26 cellular contexts compared by ENCODE assay signal in the genomic region with DNA sequence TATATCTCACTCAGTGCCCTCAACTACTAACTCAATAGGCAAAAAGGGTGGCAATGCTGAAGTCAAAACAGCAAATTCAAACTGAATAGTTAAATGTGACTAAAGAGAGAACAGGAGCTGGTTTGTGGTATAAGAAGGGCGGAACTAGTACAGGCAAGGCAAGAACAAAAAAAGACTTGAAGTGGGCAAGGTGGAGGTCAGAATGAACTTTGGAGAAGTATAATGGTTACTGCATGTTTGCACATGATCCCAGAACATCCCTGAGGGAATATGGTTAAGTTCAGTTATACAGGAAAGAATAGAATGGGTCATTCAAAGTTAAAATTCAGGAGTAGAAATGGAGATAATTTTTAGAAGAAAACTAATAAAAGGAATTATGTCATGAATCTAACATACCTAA.
"Had no signal": no experiment of that assay in that cellular context is flagged by ENCODE, and none has a peak within 500 bp of the region (broad histone marks: within the 10 kb centered on the region; RNA-seq: fewer than 3 reads in every experiment).

No MANE protein-coding gene starts in this region.

- H3K27me3 Mint-ChIP-seq: activated naive CD8-positive, alpha-beta T cell; activated T-helper 17 cell treated with anti-CD3 and anti-CD28 coated beads, Interleukin-2, amount 50 U/mL, for 72 hours; brain; T-helper 17 cell had no signal

- H3K36me3 Mint-ChIP-seq: activated naive CD8-positive, alpha-beta T cell had no signal

- H3K4me3 Mint-ChIP-seq: activated CD8-positive, alpha-beta T cell treated with anti-CD3 and anti-CD28 coated beads, Interleukin-2, amount 10 ng/mL, durations not matched to agents 7 days and 5 days; activated naive CD4-positive, alpha-beta T cell treated with anti-CD3 and anti-CD28 coated beads for 36 hours; activated naive CD8-positive, alpha-beta T cell; activated T-cell treated with anti-CD3 and anti-CD28 coated beads, Interleukin-2, amount 50 U/mL, for 4 hours; activated T-helper 17 cell treated with anti-CD3 and anti-CD28 coated beads, Interleukin-2, amount 50 U/mL, for 72 hours; brain; T-helper 17 cell; WTC11 had no signal

- ATAC-seq: activated CD8-positive, alpha-beta T cell treated with anti-CD3 and anti-CD28 coated beads, Interleukin-2, amount 10 ng/mL, durations not matched to agents 7 days and 5 days; activated T-cell treated with anti-CD3 and anti-CD28 coated beads, Interleukin-2, amount 50 U/mL, for 4 hours; activated T-helper 17 cell treated with anti-CD3 and anti-CD28 coated beads, Interleukin-2, amount 50 U/mL, for 72 hours; T-helper 17 cell; WTC11 had no signal

- H3K9me3 ChIP-seq: Peyer's patch, SJCRH30 had no signal

- H3K9me3 Mint-ChIP-seq: activated naive CD4-positive, alpha-beta T cell treated with anti-CD3 and anti-CD28 coated beads for 36 hours; activated T-cell treated with anti-CD3 and anti-CD28 coated beads, Interleukin-2, amount 50 U/mL, for 4 hours; activated T-helper 17 cell treated with anti-CD3 and anti-CD28 coated beads, Interleukin-2, amount 50 U/mL, for 72 hours had no signal

- H3K36me3 ChIP-seq: Peyer's patch had no signal

- H3K27ac ChIP-seq: Peyer's patch, RWPE1, SJCRH30 had no signal

- FAIRE-seq: astrocyte had no signal

- H3K4me1 ChIP-seq: Peyer's patch, SJCRH30 had no signal

- DNase-seq: activated CD4-positive, alpha-beta T cell treated with anti-CD3 and anti-CD28 coated beads for 48 hours; activated CD4-positive, alpha-beta T cell treated with anti-CD3 and anti-CD28 coated beads, Interleukin-2, amount 50 U/mL, for 4 hours; activated CD4-positive, CD25-positive, alpha-beta regulatory T cell treated with anti-CD3 and anti-CD28 coated beads, Interleukin-2, amount 50 U/mL, for 72 hours; activated CD8-positive, alpha-beta T cell treated with anti-CD3 and anti-CD28 coated beads, Interleukin-2, amount 10 ng/mL, durations not matched to agents 7 days and 5 days; activated gamma-delta T cell; activated naive CD4-positive, alpha-beta T cell treated with anti-CD3 and anti-CD28 coated beads for 36 hours; activated T-cell treated with anti-CD3 and anti-CD28 coated beads, Interleukin-2, amount 50 U/mL, for 4 hours; amygdala; cerebellar nuclear complex; KBM-7; NCI-H1092; NCI-H1417; NCI-H1930; NCI-H446; NCI-H524; Peyer's patch; Right ventricle myocardium superior; SJCRH30; T-helper 17 cell; T-helper 9 cell had no signal

- H3K27me3 ChIP-seq: Peyer's patch, SJCRH30 had no signal

- H3K4me1 Mint-ChIP-seq: activated T-helper 17 cell treated with anti-CD3 and anti-CD28 coated beads, Interleukin-2, amount 50 U/mL, for 72 hours; T-helper 17 cell; WTC11 had no signal

- H3K27ac Mint-ChIP-seq: activated CD8-positive, alpha-beta T cell treated with anti-CD3 and anti-CD28 coated beads, Interleukin-2, amount 10 ng/mL, durations not matched to agents 7 days and 5 days; activated naive CD4-positive, alpha-beta T cell treated with anti-CD3 and anti-CD28 coated beads for 36 hours; activated naive CD8-positive, alpha-beta T cell; activated T-helper 17 cell treated with anti-CD3 and anti-CD28 coated beads, Interleukin-2, amount 50 U/mL, for 72 hours; brain; T-helper 17 cell; WTC11 had no signal

- H3K4me3 ChIP-seq: Peyer's patch, SJCRH30 had no signal
